In the genomic region with DNA sequence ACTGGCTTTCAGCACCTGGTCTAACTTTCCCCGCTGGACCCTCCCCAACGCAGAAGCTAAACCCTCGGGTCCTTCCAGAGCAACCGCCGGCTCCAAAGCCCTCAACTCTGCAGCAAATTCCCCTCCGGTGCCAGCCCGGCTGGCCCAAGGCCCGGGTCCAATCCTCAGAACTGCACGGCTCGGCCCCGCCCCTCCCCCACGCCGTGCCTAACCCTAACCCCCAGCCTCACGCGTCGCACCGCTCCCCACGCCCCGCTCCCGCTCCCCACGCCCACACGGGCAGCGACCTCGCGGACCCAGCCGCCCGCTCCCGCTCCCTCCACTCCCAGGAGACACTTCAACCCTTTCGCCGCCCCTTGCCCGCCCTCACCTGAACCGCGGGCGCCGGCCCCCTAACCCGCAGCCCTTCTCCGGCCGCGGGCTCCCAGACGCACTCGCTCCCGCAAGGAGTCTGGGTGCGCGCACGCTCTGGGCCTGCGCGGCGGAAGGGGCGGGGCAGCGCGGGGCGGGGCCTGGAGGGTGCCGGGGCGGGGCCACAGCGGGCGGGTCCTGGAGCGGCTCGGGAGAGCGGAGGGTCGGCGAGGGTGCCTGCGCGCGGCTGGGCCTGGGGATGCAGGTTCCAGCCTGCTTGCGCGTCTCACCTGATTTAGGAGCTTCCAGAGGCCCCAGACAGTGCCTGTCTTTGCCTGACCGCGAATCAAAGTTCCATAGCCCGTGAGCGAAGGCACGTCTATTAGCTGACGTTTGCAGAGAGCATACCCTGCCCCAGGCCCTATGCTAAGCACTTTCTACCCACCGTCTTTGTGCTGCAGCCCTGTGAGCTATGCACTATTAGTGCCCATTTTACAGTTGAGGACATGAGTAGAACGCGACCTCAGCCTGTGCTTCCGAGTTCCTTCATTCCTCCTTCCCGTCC, we compare ENCODE assay signal across 1 cellular context.
TF ChIP-seq lines count a peak whose summit lies in the region.

A gene (minus strand): TSS at position 453 of the 916 bp plus-strand sequence. CDS start 2,729 bp downstream, outside the sequence.

TF ChIP-seq in HepG2, 621 proteins besides CTCF, POLR2A, EP300 and RAD21 (continued from another document and continues in another):
- no peak for TF ChIP-seq SUZ12 (IDR thresholded peaks at IDR 0.05; ENCODE audit: low read depth, low read length)
- TF ChIP-seq NCOR1 (IDR thresholded peaks at IDR 0.05; ENCODE audit: borderline replicate concordance, low read length), result peak; percentile 37; the same call in 1 of the 2 replicates
- TF ChIP-seq BHLHE40 (IDR thresholded peaks at IDR 0.05; ENCODE audit: low read length), result 0 out of 2 replicates have a peak, but pooled peaks have one; percentile 7
- no peak for TF ChIP-seq EHMT2 (IDR thresholded peaks at IDR 0.05; ENCODE audit: borderline replicate concordance, low read depth, low read length)
- TF ChIP-seq, protein P1, sequence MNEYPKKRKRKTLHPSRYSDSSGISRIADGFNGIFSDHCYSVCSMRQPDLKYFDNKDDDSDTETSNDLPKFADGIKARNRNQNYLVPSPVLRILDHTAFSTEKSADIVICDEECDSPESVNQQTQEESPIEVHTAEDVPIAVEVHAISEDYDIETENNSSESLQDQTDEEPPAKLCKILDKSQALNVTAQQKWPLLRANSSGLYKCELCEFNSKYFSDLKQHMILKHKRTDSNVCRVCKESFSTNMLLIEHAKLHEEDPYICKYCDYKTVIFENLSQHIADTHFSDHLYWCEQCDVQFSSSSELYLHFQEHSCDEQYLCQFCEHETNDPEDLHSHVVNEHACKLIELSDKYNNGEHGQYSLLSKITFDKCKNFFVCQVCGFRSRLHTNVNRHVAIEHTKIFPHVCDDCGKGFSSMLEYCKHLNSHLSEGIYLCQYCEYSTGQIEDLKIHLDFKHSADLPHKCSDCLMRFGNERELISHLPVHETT (CRISPR knock-in tag; conservative IDR thresholded peaks at IDR 0.05), result no peak
- 0 out of 2 replicates have a peak, but pooled peaks have one; percentile 47 for TF ChIP-seq KLF6 (CRISPR knock-in tag; IDR thresholded peaks at IDR 0.05)
- TF ChIP-seq ZNF432 (CRISPR knock-in tag; IDR thresholded peaks at IDR 0.05; ENCODE audit: borderline replicate concordance), result no peak
- TF ChIP-seq SKI (IDR thresholded peaks at IDR 0.05; ENCODE audit: partially characterized antibody), result no peak
- TF ChIP-seq ZNF225 (CRISPR knock-in tag; IDR thresholded peaks at IDR 0.05), result 0 out of 2 replicates have a peak, but pooled peaks have one; percentile 26
- no peak for TF ChIP-seq ZNF652 (CRISPR knock-in tag; IDR thresholded peaks at IDR 0.05; ENCODE audit: borderline replicate concordance, low read depth)
- TF ChIP-seq, protein P2, sequence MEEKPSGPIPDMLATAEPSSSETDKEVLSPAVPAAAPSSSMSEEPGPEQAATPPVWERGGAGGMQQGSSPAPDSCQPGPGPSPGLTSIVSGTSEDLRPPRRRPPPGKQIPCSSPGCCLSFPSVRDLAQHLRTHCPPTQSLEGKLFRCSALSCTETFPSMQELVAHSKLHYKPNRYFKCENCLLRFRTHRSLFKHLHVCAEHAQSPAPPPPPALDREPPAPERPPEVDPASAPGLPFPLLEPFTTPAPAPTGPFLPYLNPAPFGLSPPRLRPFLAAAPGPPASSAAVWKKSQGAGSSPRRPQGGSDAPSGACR (CRISPR knock-in tag; IDR thresholded peaks at IDR 0.05), result no peak
- peak; percentile 36; the same call in 1 of the 2 replicates for TF ChIP-seq ZNF768 (CRISPR knock-in tag; IDR thresholded peaks at IDR 0.05)
- TF ChIP-seq NFIC (IDR thresholded peaks at IDR 0.05; ENCODE audit: low read length), result no peak
- TF ChIP-seq SCMH1 (CRISPR knock-in tag; IDR thresholded peaks at IDR 0.05; ENCODE audit: borderline replicate concordance), result no peak
- no peak for TF ChIP-seq SNRNP70 (IDR thresholded peaks at IDR 0.05; ENCODE audit: low read depth, low read length)
- no peak for TF ChIP-seq NFE2 (CRISPR knock-in tag; IDR thresholded peaks at IDR 0.05)
- TF ChIP-seq ZNF678 (CRISPR knock-in tag; IDR thresholded peaks at IDR 0.05), result no peak; the same call in 1 of the 2 replicates
- TF ChIP-seq, protein P3, sequence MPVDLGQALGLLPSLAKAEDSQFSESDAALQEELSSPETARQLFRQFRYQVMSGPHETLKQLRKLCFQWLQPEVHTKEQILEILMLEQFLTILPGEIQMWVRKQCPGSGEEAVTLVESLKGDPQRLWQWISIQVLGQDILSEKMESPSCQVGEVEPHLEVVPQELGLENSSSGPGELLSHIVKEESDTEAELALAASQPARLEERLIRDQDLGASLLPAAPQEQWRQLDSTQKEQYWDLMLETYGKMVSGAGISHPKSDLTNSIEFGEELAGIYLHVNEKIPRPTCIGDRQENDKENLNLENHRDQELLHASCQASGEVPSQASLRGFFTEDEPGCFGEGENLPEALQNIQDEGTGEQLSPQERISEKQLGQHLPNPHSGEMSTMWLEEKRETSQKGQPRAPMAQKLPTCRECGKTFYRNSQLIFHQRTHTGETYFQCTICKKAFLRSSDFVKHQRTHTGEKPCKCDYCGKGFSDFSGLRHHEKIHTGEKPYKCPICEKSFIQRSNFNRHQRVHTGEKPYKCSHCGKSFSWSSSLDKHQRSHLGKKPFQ (CRISPR knock-in tag; IDR thresholded peaks at IDR 0.05; ENCODE audit: insufficient replicate concordance), result peak; percentile 44
- TF ChIP-seq ZNF879 (CRISPR knock-in tag; IDR thresholded peaks at IDR 0.05), result no peak
- TF ChIP-seq, protein P4, sequence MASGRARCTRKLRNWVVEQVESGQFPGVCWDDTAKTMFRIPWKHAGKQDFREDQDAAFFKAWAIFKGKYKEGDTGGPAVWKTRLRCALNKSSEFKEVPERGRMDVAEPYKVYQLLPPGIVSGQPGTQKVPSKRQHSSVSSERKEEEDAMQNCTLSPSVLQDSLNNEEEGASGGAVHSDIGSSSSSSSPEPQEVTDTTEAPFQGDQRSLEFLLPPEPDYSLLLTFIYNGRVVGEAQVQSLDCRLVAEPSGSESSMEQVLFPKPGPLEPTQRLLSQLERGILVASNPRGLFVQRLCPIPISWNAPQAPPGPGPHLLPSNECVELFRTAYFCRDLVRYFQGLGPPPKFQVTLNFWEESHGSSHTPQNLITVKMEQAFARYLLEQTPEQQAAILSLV (CRISPR knock-in tag; IDR thresholded peaks at IDR 0.05; ENCODE audit: borderline replicate concordance), result no peak
- no peak for TF ChIP-seq HOXA7 (CRISPR knock-in tag; IDR thresholded peaks at IDR 0.05)
- no peak for TF ChIP-seq TCF7 (IDR thresholded peaks at IDR 0.05; ENCODE audit: low read depth)
- TF ChIP-seq, protein P5, sequence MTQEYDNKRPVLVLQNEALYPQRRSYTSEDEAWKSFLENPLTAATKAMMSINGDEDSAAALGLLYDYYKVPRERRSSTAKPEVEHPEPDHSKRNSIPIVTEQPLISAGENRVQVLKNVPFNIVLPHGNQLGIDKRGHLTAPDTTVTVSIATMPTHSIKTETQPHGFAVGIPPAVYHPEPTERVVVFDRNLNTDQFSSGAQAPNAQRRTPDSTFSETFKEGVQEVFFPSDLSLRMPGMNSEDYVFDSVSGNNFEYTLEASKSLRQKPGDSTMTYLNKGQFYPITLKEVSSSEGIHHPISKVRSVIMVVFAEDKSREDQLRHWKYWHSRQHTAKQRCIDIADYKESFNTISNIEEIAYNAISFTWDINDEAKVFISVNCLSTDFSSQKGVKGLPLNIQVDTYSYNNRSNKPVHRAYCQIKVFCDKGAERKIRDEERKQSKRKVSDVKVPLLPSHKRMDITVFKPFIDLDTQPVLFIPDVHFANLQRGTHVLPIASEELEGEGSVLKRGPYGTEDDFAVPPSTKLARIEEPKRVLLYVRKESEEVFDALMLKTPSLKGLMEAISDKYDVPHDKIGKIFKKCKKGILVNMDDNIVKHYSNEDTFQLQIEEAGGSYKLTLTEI (CRISPR knock-in tag; conservative IDR thresholded peaks at IDR 0.05), result no peak
- TF ChIP-seq, protein P6, sequence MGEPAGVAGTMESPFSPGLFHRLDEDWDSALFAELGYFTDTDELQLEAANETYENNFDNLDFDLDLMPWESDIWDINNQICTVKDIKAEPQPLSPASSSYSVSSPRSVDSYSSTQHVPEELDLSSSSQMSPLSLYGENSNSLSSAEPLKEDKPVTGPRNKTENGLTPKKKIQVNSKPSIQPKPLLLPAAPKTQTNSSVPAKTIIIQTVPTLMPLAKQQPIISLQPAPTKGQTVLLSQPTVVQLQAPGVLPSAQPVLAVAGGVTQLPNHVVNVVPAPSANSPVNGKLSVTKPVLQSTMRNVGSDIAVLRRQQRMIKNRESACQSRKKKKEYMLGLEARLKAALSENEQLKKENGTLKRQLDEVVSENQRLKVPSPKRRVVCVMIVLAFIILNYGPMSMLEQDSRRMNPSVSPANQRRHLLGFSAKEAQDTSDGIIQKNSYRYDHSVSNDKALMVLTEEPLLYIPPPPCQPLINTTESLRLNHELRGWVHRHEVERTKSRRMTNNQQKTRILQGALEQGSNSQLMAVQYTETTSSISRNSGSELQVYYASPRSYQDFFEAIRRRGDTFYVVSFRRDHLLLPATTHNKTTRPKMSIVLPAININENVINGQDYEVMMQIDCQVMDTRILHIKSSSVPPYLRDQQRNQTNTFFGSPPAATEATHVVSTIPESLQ (CRISPR knock-in tag; conservative IDR thresholded peaks at IDR 0.05), result no peak
- peak; percentile 79; the same call in 1 of the 2 replicates for TF ChIP-seq SIN3A (IDR thresholded peaks at IDR 0.05; ENCODE audit: borderline replicate concordance, low read depth, low read length)
- TF ChIP-seq NFKBIZ (CRISPR knock-in tag; IDR thresholded peaks at IDR 0.05), result 0 out of 2 replicates have a peak, but pooled peaks have one; percentile 36
- TF ChIP-seq CBX5 (CRISPR knock-in tag; IDR thresholded peaks at IDR 0.05; ENCODE audit: borderline replicate concordance), result no peak
- no peak for TF ChIP-seq ZNF12 (CRISPR knock-in tag; IDR thresholded peaks at IDR 0.05)
- TF ChIP-seq, protein P7, sequence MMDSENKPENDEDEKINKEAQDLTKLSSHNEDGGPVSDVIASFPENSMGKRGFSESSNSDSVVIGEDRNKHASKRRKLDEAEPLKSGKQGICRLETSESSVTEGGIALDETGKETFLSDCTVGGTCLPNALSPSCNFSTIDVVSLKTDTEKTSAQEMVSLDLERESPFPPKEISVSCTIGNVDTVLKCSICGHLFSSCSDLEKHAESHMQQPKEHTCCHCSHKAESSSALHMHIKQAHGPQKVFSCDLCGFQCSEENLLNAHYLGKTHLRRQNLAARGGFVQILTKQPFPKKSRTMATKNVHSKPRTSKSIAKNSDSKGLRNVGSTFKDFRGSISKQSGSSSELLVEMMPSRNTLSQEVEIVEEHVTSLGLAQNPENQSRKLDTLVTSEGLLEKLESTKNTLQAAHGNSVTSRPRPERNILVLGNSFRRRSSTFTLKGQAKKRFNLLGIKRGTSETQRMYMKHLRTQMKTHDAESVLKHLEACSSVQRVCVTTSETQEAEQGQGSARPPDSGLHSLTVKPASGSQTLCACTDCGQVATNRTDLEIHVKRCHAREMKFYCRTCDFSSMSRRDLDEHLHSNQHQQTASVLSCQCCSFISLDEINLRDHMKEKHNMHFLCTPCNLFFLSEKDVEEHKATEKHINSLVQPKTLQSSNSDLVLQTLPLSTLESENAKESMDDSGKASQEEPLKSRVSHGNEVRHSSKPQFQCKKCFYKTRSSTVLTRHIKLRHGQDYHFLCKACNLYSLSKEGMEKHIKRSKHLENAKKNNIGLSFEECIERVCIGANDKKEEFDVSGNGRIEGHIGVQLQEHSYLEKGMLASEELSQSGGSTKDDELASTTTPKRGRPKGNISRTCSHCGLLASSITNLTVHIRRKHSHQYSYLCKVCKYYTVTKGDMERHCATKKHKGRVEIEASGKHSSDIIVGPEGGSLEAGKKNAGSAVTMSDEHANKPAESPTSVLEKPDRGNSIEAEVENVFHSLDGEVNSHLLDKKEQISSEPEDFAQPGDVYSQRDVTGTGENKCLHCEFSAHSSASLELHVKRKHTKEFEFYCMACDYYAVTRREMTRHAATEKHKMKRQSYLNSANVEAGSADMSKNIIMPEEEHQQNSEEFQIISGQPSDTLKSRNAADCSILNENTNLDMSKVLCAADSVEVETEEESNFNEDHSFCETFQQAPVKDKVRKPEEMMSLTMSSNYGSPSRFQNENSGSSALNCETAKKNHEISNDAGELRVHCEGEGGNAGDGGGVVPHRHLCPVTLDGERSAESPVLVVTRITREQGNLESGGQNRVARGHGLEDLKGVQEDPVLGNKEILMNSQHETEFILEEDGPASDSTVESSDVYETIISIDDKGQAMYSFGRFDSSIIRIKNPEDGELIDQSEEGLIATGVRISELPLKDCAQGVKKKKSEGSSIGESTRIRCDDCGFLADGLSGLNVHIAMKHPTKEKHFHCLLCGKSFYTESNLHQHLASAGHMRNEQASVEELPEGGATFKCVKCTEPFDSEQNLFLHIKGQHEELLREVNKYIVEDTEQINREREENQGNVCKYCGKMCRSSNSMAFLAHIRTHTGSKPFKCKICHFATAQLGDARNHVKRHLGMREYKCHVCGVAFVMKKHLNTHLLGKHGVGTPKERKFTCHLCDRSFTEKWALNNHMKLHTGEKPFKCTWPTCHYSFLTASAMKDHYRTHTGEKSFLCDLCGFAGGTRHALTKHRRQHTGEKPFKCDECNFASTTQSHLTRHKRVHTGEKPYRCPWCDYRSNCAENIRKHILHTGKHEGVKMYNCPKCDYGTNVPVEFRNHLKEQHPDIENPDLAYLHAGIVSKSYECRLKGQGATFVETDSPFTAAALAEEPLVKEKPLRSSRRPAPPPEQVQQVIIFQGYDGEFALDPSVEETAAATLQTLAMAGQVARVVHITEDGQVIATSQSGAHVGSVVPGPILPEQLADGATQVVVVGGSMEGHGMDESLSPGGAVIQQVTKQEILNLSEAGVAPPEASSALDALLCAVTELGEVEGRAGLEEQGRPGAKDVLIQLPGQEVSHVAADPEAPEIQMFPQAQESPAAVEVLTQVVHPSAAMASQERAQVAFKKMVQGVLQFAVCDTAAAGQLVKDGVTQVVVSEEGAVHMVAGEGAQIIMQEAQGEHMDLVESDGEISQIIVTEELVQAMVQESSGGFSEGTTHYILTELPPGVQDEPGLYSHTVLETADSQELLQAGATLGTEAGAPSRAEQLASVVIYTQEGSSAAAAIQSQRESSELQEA (CRISPR knock-in tag; IDR thresholded peaks at IDR 0.05; ENCODE audit: not compliant biosample characterization), result no peak
- TF ChIP-seq TRIM24 (CRISPR knock-in tag; IDR thresholded peaks at IDR 0.05), result no peak
- no peak for TF ChIP-seq ZNF841 (CRISPR knock-in tag; IDR thresholded peaks at IDR 0.05; ENCODE audit: borderline replicate concordance)
- TF ChIP-seq MED8 (CRISPR knock-in tag; IDR thresholded peaks at IDR 0.05; ENCODE audit: insufficient replicate concordance), result peak; percentile 72
- TF ChIP-seq PPARG (CRISPR knock-in tag; conservative IDR thresholded peaks at IDR 0.05), result no peak
- TF ChIP-seq NFE2L1 (CRISPR knock-in tag; IDR thresholded peaks at IDR 0.05; ENCODE audit: borderline replicate concordance), result no peak
- TF ChIP-seq PCBP2 (optimal IDR thresholded peaks at IDR 0.05; ENCODE audit: low read depth, low read length, poor library complexity, severe bottlenecking), result no peak
- TF ChIP-seq KLF13 (CRISPR knock-in tag; IDR thresholded peaks at IDR 0.05), result no peak
- no peak for TF ChIP-seq ZNF274 (CRISPR knock-in tag; IDR thresholded peaks at IDR 0.05)
- TF ChIP-seq FOSL2 (CRISPR knock-in tag; IDR thresholded peaks at IDR 0.05), result no peak
- no peak for TF ChIP-seq RELA (CRISPR knock-in tag; IDR thresholded peaks at IDR 0.05)
- no peak for TF ChIP-seq JUNB (CRISPR knock-in tag; IDR thresholded peaks at IDR 0.05; ENCODE audit: borderline replicate concordance)
- no peak for TF ChIP-seq ZNF569 (CRISPR knock-in tag; IDR thresholded peaks at IDR 0.05; ENCODE audit: borderline replicate concordance)
- TF ChIP-seq ZMYM2 (CRISPR knock-in tag; IDR thresholded peaks at IDR 0.05), result no peak
- no peak for TF ChIP-seq TAF15 (IDR thresholded peaks at IDR 0.05; ENCODE audit: low read depth, low read length, poor library complexity, severe bottlenecking)
- TF ChIP-seq KDM5B (CRISPR knock-in tag; IDR thresholded peaks at IDR 0.05; ENCODE audit: borderline replicate concordance), result 0 out of 2 replicates have a peak, but pooled peaks have one; percentile 27
- TF ChIP-seq JUN (CRISPR knock-in tag; IDR thresholded peaks at IDR 0.05), result no peak
- peak; percentile 83 for TF ChIP-seq RBFOX2 (IDR thresholded peaks at IDR 0.05; ENCODE audit: low read depth, low read length)
